In the genomic region with DNA sequence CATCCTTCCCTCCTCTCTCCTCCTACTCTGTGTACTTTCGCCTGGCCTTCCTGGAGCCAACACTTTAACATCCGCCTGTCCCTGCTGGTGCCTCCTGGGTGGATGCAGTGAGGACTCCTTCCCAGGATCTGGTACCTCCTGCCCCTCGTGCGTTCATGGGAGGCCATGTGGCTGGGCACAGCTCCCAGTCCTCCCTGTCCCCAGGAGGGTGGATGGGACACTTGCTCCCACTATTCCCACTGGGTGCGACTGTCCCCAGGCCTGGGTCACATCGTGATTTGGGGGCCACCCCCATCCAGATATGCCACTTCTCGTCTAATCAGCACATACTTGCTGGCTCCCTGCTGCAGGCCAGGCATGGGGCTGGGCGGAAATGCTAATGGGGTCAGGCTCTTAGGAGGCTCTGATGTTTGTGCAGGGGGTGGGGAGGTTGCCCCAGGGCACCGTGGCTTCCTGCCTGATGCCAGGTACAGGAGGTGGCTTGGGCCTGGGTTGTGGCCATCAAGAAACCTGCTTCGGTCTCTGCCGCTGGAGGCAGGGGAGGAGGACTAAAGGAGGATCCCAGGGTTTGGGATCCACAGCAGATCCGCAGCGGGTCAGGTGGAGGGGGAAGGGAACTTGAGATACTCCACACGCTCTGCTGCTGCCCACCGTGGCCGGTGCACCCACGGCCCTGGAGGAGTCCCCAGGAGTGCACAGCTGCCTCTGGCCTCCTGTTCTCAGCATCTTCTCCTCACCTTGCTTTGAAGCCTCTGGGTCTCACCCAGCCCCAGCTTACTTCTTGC, we compare ENCODE assay signal across 18 cellular contexts.
"Had no signal": no experiment of that assay in that cellular context is flagged by ENCODE, and none has a peak within 500 bp of the region (broad histone marks: within the 10 kb centered on the region; RNA-seq: fewer than 3 reads in every experiment).

No MANE protein-coding gene starts in this region.

- H3K4me1 ChIP-seq: left lung, psoas muscle, sigmoid colon, stomach, thyroid gland, vagina had no signal

- H3K4me3 ChIP-seq: left lung, ovary, psoas muscle, sigmoid colon, stomach, thyroid gland, vagina had no signal

- H3K4me1 Mint-ChIP-seq: natural killer cell; stimulated activated effector memory CD8-positive, alpha-beta T cell treated with anti-CD3 and anti-CD28 coated beads, Interleukin-12 subunit alpha, Interleukin-12 subunit beta, amount 100 ng/mL, for 72 hours had no signal

- DNase-seq: cortex of kidney; head of caudate nucleus; left cardiac atrium; left lung; natural killer cell; nucleus accumbens; ovary; psoas muscle; right cardiac atrium; sigmoid colon; stimulated activated CD4-positive, alpha-beta T cell treated with anti-CD3 and anti-CD28 coated beads, Interleukin-2, amount 100 ng/mL, for 24 hours; stimulated activated CD4-positive, alpha-beta T cell treated with anti-CD3 and anti-CD28 coated beads, Interleukin-4, amount 100 ng/mL, for 24 hours; stimulated activated naive CD4-positive, alpha-beta T cell treated with Interleukin-2 at 50 U/mL for 16 hours; stomach; thyroid gland; trophoblast cell had no signal

- H3K9me3 ChIP-seq: ovary, psoas muscle, sigmoid colon, stomach, thyroid gland, vagina had no signal

- H3K27ac Mint-ChIP-seq: natural killer cell; stimulated activated effector memory CD8-positive, alpha-beta T cell treated with anti-CD3 and anti-CD28 coated beads, Interleukin-12 subunit alpha, Interleukin-12 subunit beta, amount 100 ng/mL, for 72 hours had no signal

- ATAC-seq: left cardiac atrium; left lung; natural killer cell; psoas muscle; right cardiac atrium; stimulated activated effector memory CD8-positive, alpha-beta T cell treated with anti-CD3 and anti-CD28 coated beads, Interleukin-12 subunit alpha, Interleukin-12 subunit beta, amount 100 ng/mL, for 72 hours had no signal

- H3K36me3 Mint-ChIP-seq: natural killer cell; stimulated activated effector memory CD8-positive, alpha-beta T cell treated with anti-CD3 and anti-CD28 coated beads, Interleukin-12 subunit alpha, Interleukin-12 subunit beta, amount 100 ng/mL, for 72 hours had no signal

- H3K4me3 Mint-ChIP-seq: natural killer cell; stimulated activated effector memory CD8-positive, alpha-beta T cell treated with anti-CD3 and anti-CD28 coated beads, Interleukin-12 subunit alpha, Interleukin-12 subunit beta, amount 100 ng/mL, for 72 hours had no signal

- H3K36me3 ChIP-seq: left lung, ovary, sigmoid colon, stomach, thyroid gland, vagina had no signal

- H3K27me3 ChIP-seq: ovary, thyroid gland, vagina had no signal

- H3K27ac ChIP-seq: left lung, ovary, psoas muscle, sigmoid colon, stomach, thyroid gland, vagina had no signal

- H3K9me3 Mint-ChIP-seq: natural killer cell; stimulated activated effector memory CD8-positive, alpha-beta T cell treated with anti-CD3 and anti-CD28 coated beads, Interleukin-12 subunit alpha, Interleukin-12 subunit beta, amount 100 ng/mL, for 72 hours had no signal
